In the genomic region with DNA sequence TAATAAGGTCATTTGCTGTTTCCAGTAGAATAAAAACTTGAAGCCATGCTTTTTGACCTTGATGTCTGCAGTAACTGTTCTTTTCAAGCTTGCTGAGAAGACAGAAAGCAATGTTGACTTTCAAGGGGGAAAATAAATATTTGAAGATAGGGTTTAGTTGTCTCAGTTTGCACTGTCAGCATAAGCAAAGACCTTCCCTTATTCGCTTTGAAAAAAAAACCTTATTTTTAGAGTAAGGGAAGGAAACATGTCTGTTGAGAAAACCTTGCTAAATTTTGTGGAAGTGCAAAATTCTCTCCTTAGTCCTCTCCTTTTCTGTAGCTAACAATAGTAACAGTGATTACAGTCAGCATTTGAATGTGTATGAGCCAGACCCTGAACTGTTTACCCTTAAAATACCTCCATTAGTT, we compare ENCODE assay signal across 1 cellular context.
TF ChIP-seq lines count a peak whose summit lies in the region.

No MANE protein-coding gene starts in this region.

TF ChIP-seq in GM23338, 12 proteins besides CTCF, POLR2A, EP300 and RAD21:
- TF ChIP-seq, protein P1, sequence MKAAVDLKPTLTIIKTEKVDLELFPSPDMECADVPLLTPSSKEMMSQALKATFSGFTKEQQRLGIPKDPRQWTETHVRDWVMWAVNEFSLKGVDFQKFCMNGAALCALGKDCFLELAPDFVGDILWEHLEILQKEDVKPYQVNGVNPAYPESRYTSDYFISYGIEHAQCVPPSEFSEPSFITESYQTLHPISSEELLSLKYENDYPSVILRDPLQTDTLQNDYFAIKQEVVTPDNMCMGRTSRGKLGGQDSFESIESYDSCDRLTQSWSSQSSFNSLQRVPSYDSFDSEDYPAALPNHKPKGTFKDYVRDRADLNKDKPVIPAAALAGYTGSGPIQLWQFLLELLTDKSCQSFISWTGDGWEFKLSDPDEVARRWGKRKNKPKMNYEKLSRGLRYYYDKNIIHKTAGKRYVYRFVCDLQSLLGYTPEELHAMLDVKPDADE (IDR thresholded peaks at IDR 0.05): no peak
- TF ChIP-seq EZH2 (IDR thresholded peaks at IDR 0.05; ENCODE audit: low read depth, unreplicated experiment) (no peak), EZH2phosphoT487 (IDR thresholded peaks at IDR 0.05; ENCODE audit: unreplicated experiment) (no peak), NANOG (IDR thresholded peaks at IDR 0.05; ENCODE audit: borderline replicate concordance) (no peak; the same call in 1 of the 2 replicates)
TF ChIP-seq in GM23338: peak in this region for 0.
